In genomic region chr14:95530461-95531170, GRCh38 we compare ENCODE assay signal across 15 cellular contexts. TPM values are rescaled to one million over a fixed set of nuclear protein-coding genes. Genes with fewer than 3 reads are reported as not detected.
DNase-seq lines count a peak whose midpoint lies in the region; ATAC-seq and TF ChIP-seq lines count a peak whose summit lies in the region.
"Had no signal": no experiment of that assay in that cellular context is flagged by ENCODE, and none has a peak within 500 bp of the region (broad histone marks: within the 10 kb centered on the region; RNA-seq: fewer than 3 reads in every experiment).

No MANE protein-coding gene starts in this region.

- H3K36me3 ChIP-seq in endodermal cell (ENCODE audit: control insufficient read depth, insufficient read depth, low read length) (peaks cover 18% of the 10 kb centered on the region), skeletal muscle tissue (ENCODE audit: control insufficient read depth in 3 of 3, insufficient read depth in 3 of 3, low read length in 3 of 3) (peaks cover 0 to 3% (median 3%) of the 10 kb centered on the region in 3 donors)

- CTCF ChIA-PET in activated CD4-positive, alpha-beta T cell treated with anti-CD3 and anti-CD28 coated beads for 36 hours (lab: Charles Lee) = interaction anchor here (0.7 to 1.8 kb wide), 3 partner anchors 12 to 88 kb away, joined by 3 to 6 read pairs (median 5); no protein-coding TSS in a partner anchor
- CTCF ChIA-PET in activated B cell treated with CpG ODN at 0.5 μM for 24 hours (lab: Charles Lee) = interaction anchor here (0.9 to 9.5 kb wide), 2 partner anchors 78 to 88 kb away, joined by 4 to 162 read pairs; no protein-coding TSS in a partner anchor

- POLR2A ChIA-PET in activated CD4-positive, alpha-beta T cell treated with anti-CD3 and anti-CD28 coated beads for 36 hours (lab: Charles Lee) = no interaction called here
- POLR2A ChIA-PET in activated B cell treated with CpG ODN at 0.5 μM for 24 hours (lab: Charles Lee) = interaction anchor here (1.0 to 1.1 kb wide), 2 partner anchors 10 to 13 kb away, joined by 3 to 4 read pairs; no protein-coding TSS in a partner anchor

- H3K4me3 ChIP-seq in endodermal cell (ENCODE audit: low read length) (no peak overlapping the region), skeletal muscle tissue (ENCODE audit: low read length in 3 of 3) (no peak overlapping the region)
- H3K4me3 ChIP-seq: psoas muscle had no signal

- WGBS in endodermal cell (ENCODE audit: insufficient coverage in 1 of 2, insufficient read length in 1 of 2), 2 experiments = 92 to 94% methylated on average over 6 to 9 of the region's 9 CpGs

- DNase-seq in activated CD4-positive, alpha-beta T cell treated with anti-CD3 and anti-CD28 coated beads for 36 hours = no peak
- DNase-seq in activated CD4-positive, alpha-beta T cell treated with anti-CD3 and anti-CD28 coated beads, Interleukin-2, amount 50 U/mL, for 48 hours = no peak
- DNase-seq in activated B cell treated with CpG ODN at 0.5 μM for 24 hours (no peak), endodermal cell (peak; percentile 20), NCI-H526 treated with DMSO at 0.1 percent for 48 hours (lab: John Stamatoyannopoulos, UW) (no peak), glutamatergic neuron (no peak), posterior vena cava (ENCODE audit: low spot score) (no peak)
- DNase-seq: GF-D8, GOT3, kidney, NCI-H345, psoas muscle had no signal

- no peaks in the 10 kb centered on the region for H3K9me3 Mint-ChIP-seq in activated CD4-positive, alpha-beta T cell treated with anti-CD3 and anti-CD28 coated beads for 36 hours (ENCODE audit: low read depth)
- no peaks in the 10 kb centered on the region for H3K9me3 Mint-ChIP-seq in activated B cell treated with CpG ODN at 0.5 μM for 24 hours
- no peaks in the 10 kb centered on the region for H3K9me3 Mint-ChIP-seq in endodermal cell
- H3K9me3 Mint-ChIP-seq in glutamatergic neuron (ENCODE audit: unreplicated experiment) = peaks cover 2% of the 10 kb centered on the region

- peaks cover 57% of the 10 kb centered on the region for H3K4me1 Mint-ChIP-seq in activated CD4-positive, alpha-beta T cell treated with anti-CD3 and anti-CD28 coated beads for 36 hours
- H3K4me1 Mint-ChIP-seq in activated B cell treated with CpG ODN at 0.5 μM for 24 hours (peaks cover 44% of the 10 kb centered on the region), endodermal cell (peaks cover 34% of the 10 kb centered on the region), glutamatergic neuron (ENCODE audit: low read depth, unreplicated experiment) (peaks cover 31% of the 10 kb centered on the region)

- H3K27me3 ChIP-seq in endodermal cell (ENCODE audit: control insufficient read depth, insufficient read depth, low read length, poor library complexity, severe bottlenecking) (no peaks in the 10 kb centered on the region), skeletal muscle tissue (ENCODE audit: control insufficient read depth in 3 of 3, insufficient read depth in 3 of 3, low read length in 3 of 3) (no peaks in the 10 kb centered on the region)

- no peak for ATAC-seq in activated CD4-positive, alpha-beta T cell treated with anti-CD3 and anti-CD28 coated beads for 36 hours
- ATAC-seq in activated B cell treated with CpG ODN at 0.5 μM for 24 hours (ENCODE audit: low read depth) = no peak
- ATAC-seq: activated CD4-positive, CD25-positive, alpha-beta regulatory T cell treated with anti-CD3 and anti-CD28 coated beads, Interleukin-2, amount 50 U/mL, for 24 hours; psoas muscle; Right ventricle myocardium inferior had no signal

- H3K4me3 Mint-ChIP-seq in activated CD4-positive, alpha-beta T cell treated with anti-CD3 and anti-CD28 coated beads for 36 hours = no peak overlapping the region
- no peak overlapping the region for H3K4me3 Mint-ChIP-seq in activated B cell treated with CpG ODN at 0.5 μM for 24 hours
- H3K4me3 Mint-ChIP-seq in endodermal cell = no peak overlapping the region
- H3K4me3 Mint-ChIP-seq in glutamatergic neuron (ENCODE audit: unreplicated experiment) = no peak overlapping the region

- H3K27me3 Mint-ChIP-seq in activated CD4-positive, alpha-beta T cell treated with anti-CD3 and anti-CD28 coated beads for 36 hours = no peaks in the 10 kb centered on the region
- no peaks in the 10 kb centered on the region for H3K27me3 Mint-ChIP-seq in activated B cell treated with CpG ODN at 0.5 μM for 24 hours
- H3K27me3 Mint-ChIP-seq in endodermal cell (ENCODE audit: insufficient read depth) = no peaks in the 10 kb centered on the region
- peaks cover 7% of the 10 kb centered on the region for H3K27me3 Mint-ChIP-seq in glutamatergic neuron (ENCODE audit: unreplicated experiment)

- peaks cover 37% of the 10 kb centered on the region for H3K36me3 Mint-ChIP-seq in activated CD4-positive, alpha-beta T cell treated with anti-CD3 and anti-CD28 coated beads for 36 hours (ENCODE audit: low read depth)
- H3K36me3 Mint-ChIP-seq in activated B cell treated with CpG ODN at 0.5 μM for 24 hours (ENCODE audit: low read depth) (peaks cover 27% of the 10 kb centered on the region), endodermal cell (ENCODE audit: low read depth) (peaks cover 8% of the 10 kb centered on the region), glutamatergic neuron (ENCODE audit: unreplicated experiment) (no peaks in the 10 kb centered on the region)

- H3K9ac ChIP-seq in endodermal cell (ENCODE audit: extremely low read depth, low read length, poor library complexity, severe bottlenecking) (no peak overlapping the region), skeletal muscle tissue (ENCODE audit: low read depth in 1 of 3, low read length in 3 of 3) (no peak overlapping the region)

- H3K27ac ChIP-seq in endodermal cell (ENCODE audit: low read depth, low read length) (no peak overlapping the region), skeletal muscle tissue (ENCODE audit: low read depth, low read length) (peak overlapping the region; percentile 4)
- H3K27ac ChIP-seq: psoas muscle had no signal

- H3K4me1 ChIP-seq in endodermal cell (ENCODE audit: control insufficient read depth, insufficient read depth, low read length) (no peaks in the 10 kb centered on the region), skeletal muscle tissue (ENCODE audit: control insufficient read depth in 3 of 3, insufficient read depth in 3 of 3, low read length in 3 of 3) (peaks cover 42 to 60% (median 43%) of the 10 kb centered on the region in 3 donors)

- H3K9me3 ChIP-seq in endodermal cell (ENCODE audit: control insufficient read depth, low read length) = no peaks in the 10 kb centered on the region
- H3K9me3 ChIP-seq in skeletal muscle tissue (ENCODE audit: control insufficient read depth in 3 of 3, low read length in 3 of 3) = no peaks in the 10 kb centered on the region
- H3K9me3 ChIP-seq: psoas muscle had no signal

- TF ChIP-seq CTCF in activated B cell treated with CpG ODN at 0.5 μM for 24 hours (IDR thresholded peaks at IDR 0.05) = no peak
- no peak for TF ChIP-seq CTCF in endodermal cell (conservative IDR thresholded peaks at IDR 0.05)
- TF ChIP-seq CTCF in glutamatergic neuron (IDR thresholded peaks at IDR 0.05; ENCODE audit: partially characterized antibody, unreplicated experiment) = no peak

- intact Hi-C loops in activated CD4-positive, alpha-beta T cell treated with anti-CD3 and anti-CD28 coated beads for 36 hours (cut with DNase I, micrococcal nuclease) = loop anchor here (5.0 to 10.0 kb wide), 5 partner anchors 33 to 1448 kb away; partner anchors contain the start of genes CLMN (in 1 of the 2), DDX24 (in 1 of the 2), DICER1 (in 1 of the 2) and IFI27L1 (in 1 of the 2)
- intact Hi-C loops in activated B cell treated with CpG ODN at 0.5 μM for 24 hours (cut with micrococcal nuclease) = loop anchor here (10.0 kb wide), 1 partner anchor 1356 kb away; the partner anchor contains the start of gene PPP4R4
- intact Hi-C loops in posterior vena cava (cut with DNase I) = no loop called here

- peak overlapping the region; percentile 66 for H3K27ac Mint-ChIP-seq in activated CD4-positive, alpha-beta T cell treated with anti-CD3 and anti-CD28 coated beads for 36 hours
- peak overlapping the region; percentile 22 for H3K27ac Mint-ChIP-seq in activated B cell treated with CpG ODN at 0.5 μM for 24 hours
- no peak overlapping the region for H3K27ac Mint-ChIP-seq in endodermal cell
- no peak overlapping the region for H3K27ac Mint-ChIP-seq in glutamatergic neuron (ENCODE audit: unreplicated experiment)

RNA-seq across cellular contexts. Expression of gene GLRX5, which starts 4.2 kb away (rescaled TPM):
- total RNA-seq in activated CD4-positive, alpha-beta T cell treated with anti-CD3 and anti-CD28 coated beads for 36 hours = 10 to 100 TPM; 37.9 to 44.1 TPM
- total RNA-seq in activated B cell treated with CpG ODN at 0.5 μM for 24 hours = 20.5 and 22.4 TPM in 2 replicates
- 10 to 100 TPM; 62.4 to 63.4 TPM for total RNA-seq in endodermal cell
- 73.3 TPM for polyA plus RNA-seq in endodermal cell (2013, experiment 1 of 2)
- polyA plus RNA-seq in endodermal cell (2013, experiment 2 of 2) = 69.6 TPM
- total RNA-seq in skeletal muscle tissue = 74.1 TPM
- total RNA-seq in glutamatergic neuron (ENCODE audit: unreplicated experiment) = 38.9 TPM
- total RNA-seq in posterior vena cava = 10 to 100 TPM; 21.7 to 25.6 TPM

RNA-seq across cellular contexts. Expression of gene SYNE3, which starts 14.2 kb away (rescaled TPM):
- 10 to 100 TPM; 27.3 to 34.2 TPM for total RNA-seq in activated CD4-positive, alpha-beta T cell treated with anti-CD3 and anti-CD28 coated beads for 36 hours
- 95.6 and 104 TPM in 2 replicates for total RNA-seq in activated B cell treated with CpG ODN at 0.5 μM for 24 hours
- 1 to 10 TPM; 1.0 to 5.2 TPM for total RNA-seq in endodermal cell
- polyA plus RNA-seq in endodermal cell (2013, experiment 1 of 2) = 0.61 TPM
- 0.87 TPM for polyA plus RNA-seq in endodermal cell (2013, experiment 2 of 2)
- 21.4 TPM for total RNA-seq in skeletal muscle tissue
- 7.1 TPM for total RNA-seq in glutamatergic neuron (ENCODE audit: unreplicated experiment)
- total RNA-seq in posterior vena cava = 10 to 100 TPM; 35.7 to 40.0 TPM

Comparison
In these comparisons a context has a peak if more than half of its experiments do, and no peak if none do; other contexts are left out.
1. H3K27ac Mint-ChIP-seq: peak in activated CD4-positive, alpha-beta T cell treated with anti-CD3 and anti-CD28 coated beads for 36 hours (single experiment) and activated B cell treated with CpG ODN at 0.5 μM for 24 hours (single experiment); none in endodermal cell (single experiment) and glutamatergic neuron (single experiment).
2. intact Hi-C loops: an anchor here in activated CD4-positive, alpha-beta T cell treated with anti-CD3 and anti-CD28 coated beads for 36 hours (5.0 to 10.0 kb wide) and activated B cell treated with CpG ODN at 0.5 μM for 24 hours (10.0 kb wide); none called in posterior vena cava.